20 cellular contexts compared by ENCODE assay signal in genomic region chr11:10400856-10401255, GRCh38. TPM values are rescaled to one million over a fixed set of nuclear protein-coding genes. Genes with fewer than 3 reads are reported as not detected.
DNase-seq lines count a peak whose midpoint lies in the region; ATAC-seq and TF ChIP-seq lines count a peak whose summit lies in the region.
"Had no signal": no experiment of that assay in that cellular context is flagged by ENCODE, and none has a peak within 500 bp of the region (broad histone marks: within the 10 kb centered on the region; RNA-seq: fewer than 3 reads in every experiment).

No MANE protein-coding gene starts in this region.

- BruUV-seq in A673 (replicated peaks; lab: Mats Ljungman, UMichigan) (no TSS peak), Caco-2 (replicated peaks; lab: Mats Ljungman, UMichigan) (no TSS peak)

- POLR2A ChIA-PET in A673 (lab: Charles Lee; ENCODE audit: low non-redundant PET), result no interaction called here
- POLR2A ChIA-PET in Caco-2 (lab: Charles Lee), result no interaction called here

- peak overlapping the region; percentile 63 for H2AFZ ChIP-seq in GM23338

- H3K27me3 ChIP-seq in A673 (replicated peaks; ENCODE audit: insufficient read depth, low read depth, low read length, poor library complexity), result no peaks in the 10 kb centered on the region
- no peaks in the 10 kb centered on the region for H3K27me3 ChIP-seq in GM23338 (ENCODE audit: insufficient read depth)
- H3K27me3 ChIP-seq in RWPE2 (ENCODE audit: insufficient read depth, poor library complexity, severe bottlenecking), result no peaks in the 10 kb centered on the region
- H3K27me3 ChIP-seq in Caco-2 (replicated peaks; ENCODE audit: control insufficient read depth, insufficient read depth, low read length), result no peaks in the 10 kb centered on the region
- H3K27me3 ChIP-seq: pancreas, testis had no signal

- no peaks in the 10 kb centered on the region for H3K79me2 ChIP-seq in GM23338 (replicated peaks; ENCODE audit: insufficient read depth)

- H3K27me3 Mint-ChIP-seq in GM23338 (ENCODE audit: insufficient read depth, low read depth, poor library complexity), result peaks cover 2% of the 10 kb centered on the region
- no peaks in the 10 kb centered on the region for H3K27me3 Mint-ChIP-seq in Caco-2 (ENCODE audit: insufficient read depth, unreplicated experiment)

- H3K4me1 Mint-ChIP-seq in GM23338, result peaks cover 3% of the 10 kb centered on the region; the same call in 2 of the 3 replicates
- peaks cover 21% of the 10 kb centered on the region for H3K4me1 Mint-ChIP-seq in Caco-2 (ENCODE audit: low read depth, unreplicated experiment)

- TF ChIP-seq CTCF in A673 (conservative IDR thresholded peaks at IDR 0.05; ENCODE audit: low read depth, low read length), result no peak
- TF ChIP-seq CTCF in GM23338 (conservative IDR thresholded peaks at IDR 0.05; ENCODE audit: low read depth in 2 of 2), result no peak
- TF ChIP-seq CTCF in RWPE2 (IDR thresholded peaks at IDR 0.05; ENCODE audit: poor library complexity, severe bottlenecking), result no peak
- no peak for TF ChIP-seq CTCF in Caco-2 (IDR thresholded peaks at IDR 0.05; ENCODE audit: insufficient read depth in 1 of 2, low read depth in 1 of 2, low read length in 1 of 2, severe bottlenecking in 1 of 2, unreplicated experiment in 1 of 2)

- H3K9me3 ChIP-seq in A673 (ENCODE audit: low read depth, low read length, poor library complexity, severe bottlenecking) (no peaks in the 10 kb centered on the region), RWPE2 (ENCODE audit: severe bottlenecking) (no peaks in the 10 kb centered on the region), Caco-2 (no peaks in the 10 kb centered on the region)
- H3K9me3 ChIP-seq: lower lobe of right lung, pancreas, testis had no signal

- H3K4me3 Mint-ChIP-seq in GM23338, result no peak overlapping the region
- H3K4me3 Mint-ChIP-seq in Caco-2 (ENCODE audit: unreplicated experiment), result no peak overlapping the region
- H3K4me3 Mint-ChIP-seq: activated T-helper 1 cell treated with anti-CD3 and anti-CD28 coated beads, Interleukin-12 subunit alpha, Interleukin-12 subunit beta, Interleukin-2, Interleukin-4 antibody, amounts not matched to agents 30 ng/mL and 10 ng/mL and 1 ng/mL, durations not matched to agents 14 hours and 24 hours and 36 hours had no signal

- H4K20me1 ChIP-seq in GM23338 (replicated peaks; ENCODE audit: insufficient read depth), result no peaks in the 10 kb centered on the region

- no peaks in the 10 kb centered on the region; the same call in 1 of the 2 replicates for H3K9me2 ChIP-seq in GM23338 (ENCODE audit: insufficient read depth)

- H3K36me3 Mint-ChIP-seq in GM23338 (ENCODE audit: low read depth) (no peaks in the 10 kb centered on the region), Caco-2 (ENCODE audit: insufficient read depth, unreplicated experiment) (no peaks in the 10 kb centered on the region)

- no peak overlapping the region for H3K4me2 ChIP-seq in GM23338

- no peaks in the 10 kb centered on the region for H3F3A ChIP-seq in GM23338 (replicated peaks; ENCODE audit: low read depth)

- H3K4me3 ChIP-seq in A673 (ENCODE audit: low read depth, low read length, poor library complexity, severe bottlenecking), result no peak overlapping the region
- H3K4me3 ChIP-seq in GM23338, result no peak overlapping the region
- no peak overlapping the region for H3K4me3 ChIP-seq in RWPE2 (ENCODE audit: severe bottlenecking)
- no peak overlapping the region for H3K4me3 ChIP-seq in Caco-2 (ENCODE audit: low read depth, low read length)
- H3K4me3 ChIP-seq: lower lobe of right lung, pancreas, skin epidermis, testis had no signal

- H3K27ac Mint-ChIP-seq in GM23338 (no peak overlapping the region), Caco-2 (ENCODE audit: unreplicated experiment) (no peak overlapping the region)
- H3K27ac Mint-ChIP-seq: activated T-helper 1 cell treated with anti-CD3 and anti-CD28 coated beads, Interleukin-12 subunit alpha, Interleukin-12 subunit beta, Interleukin-2, Interleukin-4 antibody, amounts not matched to agents 30 ng/mL and 10 ng/mL and 1 ng/mL, durations not matched to agents 14 hours and 24 hours and 36 hours had no signal

- ATAC-seq in GM23338 (no peak), RWPE2 (ENCODE audit: low read depth) (peak; percentile 23; the same call in 1 of the 3 replicates), left ventricle myocardium superior (peak; percentile 57), GM19324 (IDR thresholded peaks at IDR 0.05; ENCODE audit: low FRiP score, unreplicated experiment) (no peak)
- ATAC-seq: lower lobe of right lung, SK-N-SH treated with all-trans-retinoic acid at 6 μM for 48 hours had no signal

- CTCF ChIA-PET in A673 (lab: Charles Lee), result no interaction called here
- CTCF ChIA-PET in Caco-2 (lab: Charles Lee), result no interaction called here

- H3K27ac ChIP-seq in A673 (ENCODE audit: low read depth, low read length, poor library complexity, severe bottlenecking), result no peak overlapping the region
- H3K27ac ChIP-seq in GM23338 (ENCODE audit: low read depth), result no peak overlapping the region
- H3K27ac ChIP-seq in RWPE2 (ENCODE audit: poor library complexity, severe bottlenecking), result peak overlapping the region; percentile 7
- H3K27ac ChIP-seq: lower lobe of right lung, pancreas, testis, VCaP had no signal

- H3K9me3 Mint-ChIP-seq in GM23338, result no peaks in the 10 kb centered on the region
- H3K9me3 Mint-ChIP-seq in Caco-2 (ENCODE audit: unreplicated experiment), result no peaks in the 10 kb centered on the region
- H3K9me3 Mint-ChIP-seq: activated T-helper 1 cell treated with anti-CD3 and anti-CD28 coated beads, Interleukin-12 subunit alpha, Interleukin-12 subunit beta, Interleukin-2, Interleukin-4 antibody, amounts not matched to agents 30 ng/mL and 10 ng/mL and 1 ng/mL, durations not matched to agents 14 hours and 24 hours and 36 hours had no signal

- intact Hi-C loops in A673 (cut with micrococcal nuclease; ENCODE audit: unreplicated experiment), result no loop called here
- intact Hi-C loops in left ventricle myocardium superior (cut with micrococcal nuclease), result loop anchor here (10.0 kb wide), 1 partner anchor 114 kb away; no protein-coding TSS in a partner anchor
- intact Hi-C loops in Caco-2 (cut with micrococcal nuclease; ENCODE audit: unreplicated experiment), result no loop called here

- DNase-seq in A673 (ENCODE audit: low spot score), result peak; percentile 37
- DNase-seq in GM23338 (ENCODE audit: low spot score), result no peak
- no peak for DNase-seq in RWPE2 (ENCODE audit: low spot score)
- DNase-seq in left ventricle myocardium superior, result no peak
- DNase-seq in NCI-H82 (lab: John Stamatoyannopoulos, UW), result no peak
- DNase-seq in NCI-H1105 treated with DMSO at 0.1 percent for 48 hours (lab: John Stamatoyannopoulos, UW), result no peak
- DNase-seq in Caco-2, result no peak
- DNase-seq: Calu3; foreskin fibroblast; lower lobe of right lung; NCI-H1417 treated with DMSO at 0.1 percent for 48 hours; NCI-H2227 treated with DMSO at 0.1 percent for 48 hours; pancreas; stimulated activated CD4-positive, alpha-beta T cell treated with anti-CD3 and anti-CD28 coated beads, Interleukin-4, amount 100 ng/mL, for 4 hours; testis had no signal

- peaks cover 7% of the 10 kb centered on the region for H3K4me1 ChIP-seq in A673 (ENCODE audit: insufficient read depth, low read length, poor library complexity, severe bottlenecking)
- H3K4me1 ChIP-seq in GM23338 (ENCODE audit: insufficient read depth), result no peaks in the 10 kb centered on the region
- no peaks in the 10 kb centered on the region for H3K4me1 ChIP-seq in RWPE2 (ENCODE audit: insufficient read depth, poor library complexity, severe bottlenecking)
- H3K4me1 ChIP-seq in Caco-2, result peaks cover 16% of the 10 kb centered on the region
- H3K4me1 ChIP-seq: pancreas had no signal

- no peaks in the 10 kb centered on the region for H3K36me3 ChIP-seq in A673 (ENCODE audit: insufficient read depth, low read length, poor library complexity, severe bottlenecking)
- H3K36me3 ChIP-seq in GM23338 (ENCODE audit: insufficient read depth), result no peaks in the 10 kb centered on the region
- H3K36me3 ChIP-seq in RWPE2 (ENCODE audit: low read depth), result no peaks in the 10 kb centered on the region
- H3K36me3 ChIP-seq in Caco-2 (ENCODE audit: control insufficient read depth, insufficient read depth, low read length), result no peaks in the 10 kb centered on the region
- H3K36me3 ChIP-seq: lower lobe of right lung, pancreas had no signal

TF ChIP-seq in GM23338, 12 proteins besides CTCF, POLR2A, EP300 and RAD21 (continues in another document):
- TF ChIP-seq ZNF114 (CRISPR knock-in tag; IDR thresholded peaks at IDR 0.05) (no peak), ETS1 (IDR thresholded peaks at IDR 0.05) (no peak)

RNA-seq across cellular contexts. Expression of gene AMPD3, which starts 54.2 kb away (rescaled TPM):
- total RNA-seq in A673 (2021), result 0.19 and 0.42 TPM in 2 replicates
- total RNA-seq in GM23338 (2014; rRNA removed; shearing (Covaris generic)), result 1.8 and 2.1 TPM in 2 replicates
- 1.6 and 1.7 TPM in 2 replicates for polyA plus RNA-seq in GM23338 (2016; fragmentation: Nextera tagmentation; extraction: Ambion mirVana)
- total RNA-seq in left ventricle myocardium superior, result 3.7 TPM
- 10.5 and 13.4 TPM in 2 replicates for total RNA-seq in Caco-2 (2022)

Comparison
In these comparisons a context has a peak if more than half of its experiments do, and no peak if none do; other contexts are left out.
1. ATAC-seq: peak in RWPE2 (single experiment) and left ventricle myocardium superior (single experiment); none in GM23338 (single experiment) and GM19324 (single experiment).